In the genomic region with DNA sequence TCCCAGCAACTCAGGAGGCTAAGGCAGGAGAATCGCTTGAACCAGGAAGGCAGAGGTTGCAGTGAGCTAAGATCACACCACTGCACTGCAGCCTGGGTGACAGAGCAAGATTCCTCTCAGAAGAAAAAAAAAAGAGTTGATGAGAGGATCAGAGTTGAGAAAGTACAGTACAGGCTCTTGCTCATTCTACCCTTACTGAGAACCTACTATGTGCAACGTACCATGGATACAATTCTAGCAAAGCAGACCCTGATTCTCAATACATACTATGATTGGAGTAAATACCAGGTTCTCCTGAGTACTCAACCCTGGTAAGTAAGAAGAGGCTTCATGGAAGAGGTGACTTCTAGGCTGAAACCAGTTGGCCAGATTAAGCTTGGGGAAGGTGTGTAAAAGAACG, we compare ENCODE assay signal across 1 cellular context.
TF ChIP-seq lines count a peak whose summit lies in the region.

No MANE protein-coding gene starts in this region.

TF ChIP-seq in HepG2, 621 proteins besides CTCF, POLR2A, EP300 and RAD21:
- TF ChIP-seq GATAD1 (CRISPR knock-in tag; IDR thresholded peaks at IDR 0.05) (no peak), ZNF790 (CRISPR knock-in tag; IDR thresholded peaks at IDR 0.05; ENCODE audit: borderline replicate concordance) (no peak), ZKSCAN1 (IDR thresholded peaks at IDR 0.05; ENCODE audit: low read length) (peak; percentile 59), MEIS1 (CRISPR knock-in tag; IDR thresholded peaks at IDR 0.05; ENCODE audit: borderline replicate concordance) (0 out of 2 replicates have a peak, but pooled peaks have one; percentile 6)
- TF ChIP-seq, protein P1, sequence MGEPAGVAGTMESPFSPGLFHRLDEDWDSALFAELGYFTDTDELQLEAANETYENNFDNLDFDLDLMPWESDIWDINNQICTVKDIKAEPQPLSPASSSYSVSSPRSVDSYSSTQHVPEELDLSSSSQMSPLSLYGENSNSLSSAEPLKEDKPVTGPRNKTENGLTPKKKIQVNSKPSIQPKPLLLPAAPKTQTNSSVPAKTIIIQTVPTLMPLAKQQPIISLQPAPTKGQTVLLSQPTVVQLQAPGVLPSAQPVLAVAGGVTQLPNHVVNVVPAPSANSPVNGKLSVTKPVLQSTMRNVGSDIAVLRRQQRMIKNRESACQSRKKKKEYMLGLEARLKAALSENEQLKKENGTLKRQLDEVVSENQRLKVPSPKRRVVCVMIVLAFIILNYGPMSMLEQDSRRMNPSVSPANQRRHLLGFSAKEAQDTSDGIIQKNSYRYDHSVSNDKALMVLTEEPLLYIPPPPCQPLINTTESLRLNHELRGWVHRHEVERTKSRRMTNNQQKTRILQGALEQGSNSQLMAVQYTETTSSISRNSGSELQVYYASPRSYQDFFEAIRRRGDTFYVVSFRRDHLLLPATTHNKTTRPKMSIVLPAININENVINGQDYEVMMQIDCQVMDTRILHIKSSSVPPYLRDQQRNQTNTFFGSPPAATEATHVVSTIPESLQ (CRISPR knock-in tag; conservative IDR thresholded peaks at IDR 0.05): no peak
- TF ChIP-seq, protein P2, sequence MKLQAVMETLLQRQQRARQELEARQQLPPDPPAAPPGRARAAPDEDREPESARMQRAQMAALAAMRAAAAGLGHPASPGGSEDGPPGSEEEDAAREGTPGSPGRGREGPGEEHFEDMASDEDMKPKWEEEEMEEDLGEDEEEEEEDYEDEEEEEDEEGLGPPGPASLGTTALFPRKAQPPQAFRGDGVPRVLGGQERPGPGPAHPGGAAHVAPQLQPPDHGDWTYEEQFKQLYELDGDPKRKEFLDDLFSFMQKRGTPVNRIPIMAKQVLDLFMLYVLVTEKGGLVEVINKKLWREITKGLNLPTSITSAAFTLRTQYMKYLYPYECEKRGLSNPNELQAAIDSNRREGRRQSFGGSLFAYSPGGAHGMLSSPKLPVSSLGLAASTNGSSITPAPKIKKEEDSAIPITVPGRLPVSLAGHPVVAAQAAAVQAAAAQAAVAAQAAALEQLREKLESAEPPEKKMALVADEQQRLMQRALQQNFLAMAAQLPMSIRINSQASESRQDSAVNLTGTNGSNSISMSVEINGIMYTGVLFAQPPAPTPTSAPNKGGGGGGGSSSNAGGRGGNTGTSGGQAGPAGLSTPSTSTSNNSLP (IDR thresholded peaks at IDR 0.05; ENCODE audit: low read depth, low read length): no peak
TF ChIP-seq in HepG2: peak in this region for 2.
